In genomic region chr14:100892496-100893227, GRCh38 we compare ENCODE assay signal across 1 cellular context.
TF ChIP-seq lines count a peak whose summit lies in the region.

No MANE protein-coding gene starts in this region.

TF ChIP-seq in WTC11, 78 proteins besides CTCF, POLR2A, EP300 and RAD21 (continued from another document):
- no peak for TF ChIP-seq ARID4B (CRISPR knock-in tag; IDR thresholded peaks at IDR 0.05; ENCODE audit: borderline replicate concordance)
- no peak for TF ChIP-seq TCF7 (CRISPR knock-in tag; IDR thresholded peaks at IDR 0.05; ENCODE audit: low read depth)
- TF ChIP-seq PRDM15 (CRISPR knock-in tag; IDR thresholded peaks at IDR 0.05) = no peak
- no peak for TF ChIP-seq TEAD1 (CRISPR knock-in tag; IDR thresholded peaks at IDR 0.05)
- no peak for TF ChIP-seq AFF4 (CRISPR knock-in tag; IDR thresholded peaks at IDR 0.05; ENCODE audit: borderline replicate concordance)
- TF ChIP-seq ZNF671 (CRISPR knock-in tag; IDR thresholded peaks at IDR 0.05) = no peak
- TF ChIP-seq GTF2I (CRISPR knock-in tag; conservative IDR thresholded peaks at IDR 0.05) = no peak
- TF ChIP-seq PRRX2 (CRISPR knock-in tag; IDR thresholded peaks at IDR 0.05) = no peak
- no peak for TF ChIP-seq ZNF281 (CRISPR knock-in tag; IDR thresholded peaks at IDR 0.05)
- TF ChIP-seq OVOL2 (CRISPR knock-in tag; IDR thresholded peaks at IDR 0.05; ENCODE audit: borderline replicate concordance) = no peak
